1 cellular context compared by ENCODE assay signal in the genomic region with DNA sequence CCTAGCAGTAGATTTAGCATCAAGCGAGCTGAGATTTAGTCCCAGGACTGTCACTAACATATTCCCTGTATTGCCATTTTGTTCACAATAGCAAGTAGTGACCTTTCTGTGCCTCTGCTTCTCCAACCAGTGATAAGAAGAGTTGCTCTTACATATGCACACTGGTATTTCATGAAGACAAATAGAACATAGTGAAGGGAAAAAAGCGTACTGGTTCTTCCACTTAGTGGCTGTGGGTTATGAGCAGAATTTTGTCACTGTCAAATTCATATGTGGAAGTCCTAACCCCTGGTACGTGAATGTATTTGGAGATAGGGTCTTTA.
TF ChIP-seq lines count a peak whose summit lies in the region.

No MANE protein-coding gene starts in this region.

TF ChIP-seq in SK-N-SH treated with all-trans-retinoic acid at 6 μM for 48 hours, 23 proteins besides CTCF, POLR2A, EP300 and RAD21 (continued from another document):
- TF ChIP-seq, protein P1, sequence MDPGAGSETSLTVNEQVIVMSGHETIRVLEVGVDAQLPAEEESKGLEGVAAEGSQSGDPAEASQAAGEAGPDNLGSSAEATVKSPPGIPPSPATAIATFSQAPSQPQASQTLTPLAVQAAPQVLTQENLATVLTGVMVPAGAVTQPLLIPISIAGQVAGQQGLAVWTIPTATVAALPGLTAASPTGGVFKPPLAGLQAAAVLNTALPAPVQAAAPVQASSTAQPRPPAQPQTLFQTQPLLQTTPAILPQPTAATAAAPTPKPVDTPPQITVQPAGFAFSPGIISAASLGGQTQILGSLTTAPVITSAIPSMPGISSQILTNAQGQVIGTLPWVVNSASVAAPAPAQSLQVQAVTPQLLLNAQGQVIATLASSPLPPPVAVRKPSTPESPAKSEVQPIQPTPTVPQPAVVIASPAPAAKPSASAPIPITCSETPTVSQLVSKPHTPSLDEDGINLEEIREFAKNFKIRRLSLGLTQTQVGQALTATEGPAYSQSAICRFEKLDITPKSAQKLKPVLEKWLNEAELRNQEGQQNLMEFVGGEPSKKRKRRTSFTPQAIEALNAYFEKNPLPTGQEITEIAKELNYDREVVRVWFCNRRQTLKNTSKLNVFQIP (CRISPR knock-in tag; IDR thresholded peaks at IDR 0.05; ENCODE audit: borderline replicate concordance, low read depth): no peak
- no peak for TF ChIP-seq TCF4 (CRISPR knock-in tag; IDR thresholded peaks at IDR 0.05; ENCODE audit: borderline replicate concordance)
- no peak for TF ChIP-seq GLIS3 (CRISPR knock-in tag; IDR thresholded peaks at IDR 0.05)
- TF ChIP-seq ZFP30 (CRISPR knock-in tag; IDR thresholded peaks at IDR 0.05): no peak
- no peak for TF ChIP-seq CSDC2 (CRISPR knock-in tag; IDR thresholded peaks at IDR 0.05)
- TF ChIP-seq, protein P2, sequence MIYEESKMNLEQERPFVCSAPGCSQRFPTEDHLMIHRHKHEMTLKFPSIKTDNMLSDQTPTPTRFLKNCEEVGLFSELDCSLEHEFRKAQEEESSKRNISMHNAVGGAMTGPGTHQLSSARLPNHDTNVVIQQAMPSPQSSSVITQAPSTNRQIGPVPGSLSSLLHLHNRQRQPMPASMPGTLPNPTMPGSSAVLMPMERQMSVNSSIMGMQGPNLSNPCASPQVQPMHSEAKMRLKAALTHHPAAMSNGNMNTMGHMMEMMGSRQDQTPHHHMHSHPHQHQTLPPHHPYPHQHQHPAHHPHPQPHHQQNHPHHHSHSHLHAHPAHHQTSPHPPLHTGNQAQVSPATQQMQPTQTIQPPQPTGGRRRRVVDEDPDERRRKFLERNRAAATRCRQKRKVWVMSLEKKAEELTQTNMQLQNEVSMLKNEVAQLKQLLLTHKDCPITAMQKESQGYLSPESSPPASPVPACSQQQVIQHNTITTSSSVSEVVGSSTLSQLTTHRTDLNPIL (CRISPR knock-in tag; IDR thresholded peaks at IDR 0.05; ENCODE audit: low read depth): no peak
- TF ChIP-seq ARNTL (CRISPR knock-in tag; IDR thresholded peaks at IDR 0.05; ENCODE audit: borderline replicate concordance, low read depth): no peak
- TF ChIP-seq ZFP3 (CRISPR knock-in tag; IDR thresholded peaks at IDR 0.05): no peak
- no peak for TF ChIP-seq SNAI2 (CRISPR knock-in tag; IDR thresholded peaks at IDR 0.05)
- TF ChIP-seq, protein P3, sequence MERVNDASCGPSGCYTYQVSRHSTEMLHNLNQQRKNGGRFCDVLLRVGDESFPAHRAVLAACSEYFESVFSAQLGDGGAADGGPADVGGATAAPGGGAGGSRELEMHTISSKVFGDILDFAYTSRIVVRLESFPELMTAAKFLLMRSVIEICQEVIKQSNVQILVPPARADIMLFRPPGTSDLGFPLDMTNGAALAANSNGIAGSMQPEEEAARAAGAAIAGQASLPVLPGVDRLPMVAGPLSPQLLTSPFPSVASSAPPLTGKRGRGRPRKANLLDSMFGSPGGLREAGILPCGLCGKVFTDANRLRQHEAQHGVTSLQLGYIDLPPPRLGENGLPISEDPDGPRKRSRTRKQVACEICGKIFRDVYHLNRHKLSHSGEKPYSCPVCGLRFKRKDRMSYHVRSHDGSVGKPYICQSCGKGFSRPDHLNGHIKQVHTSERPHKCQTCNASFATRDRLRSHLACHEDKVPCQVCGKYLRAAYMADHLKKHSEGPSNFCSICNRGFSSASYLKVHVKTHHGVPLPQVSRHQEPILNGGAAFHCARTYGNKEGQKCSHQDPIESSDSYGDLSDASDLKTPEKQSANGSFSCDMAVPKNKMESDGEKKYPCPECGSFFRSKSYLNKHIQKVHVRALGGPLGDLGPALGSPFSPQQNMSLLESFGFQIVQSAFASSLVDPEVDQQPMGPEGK (CRISPR knock-in tag; IDR thresholded peaks at IDR 0.05; ENCODE audit: borderline replicate concordance): no peak
- TF ChIP-seq, protein P4, sequence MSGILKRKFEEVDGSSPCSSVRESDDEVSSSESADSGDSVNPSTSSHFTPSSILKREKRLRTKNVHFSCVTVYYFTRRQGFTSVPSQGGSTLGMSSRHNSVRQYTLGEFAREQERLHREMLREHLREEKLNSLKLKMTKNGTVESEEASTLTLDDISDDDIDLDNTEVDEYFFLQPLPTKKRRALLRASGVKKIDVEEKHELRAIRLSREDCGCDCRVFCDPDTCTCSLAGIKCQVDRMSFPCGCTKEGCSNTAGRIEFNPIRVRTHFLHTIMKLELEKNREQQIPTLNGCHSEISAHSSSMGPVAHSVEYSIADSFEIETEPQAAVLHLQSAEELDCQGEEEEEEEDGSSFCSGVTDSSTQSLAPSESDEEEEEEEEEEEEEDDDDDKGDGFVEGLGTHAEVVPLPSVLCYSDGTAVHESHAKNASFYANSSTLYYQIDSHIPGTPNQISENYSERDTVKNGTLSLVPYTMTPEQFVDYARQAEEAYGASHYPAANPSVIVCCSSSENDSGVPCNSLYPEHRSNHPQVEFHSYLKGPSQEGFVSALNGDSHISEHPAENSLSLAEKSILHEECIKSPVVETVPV (CRISPR knock-in tag; IDR thresholded peaks at IDR 0.05): no peak
TF ChIP-seq in SK-N-SH treated with all-trans-retinoic acid at 6 μM for 48 hours: peak in this region for 0.
